9 cellular contexts compared by ENCODE assay signal in the genomic region with DNA sequence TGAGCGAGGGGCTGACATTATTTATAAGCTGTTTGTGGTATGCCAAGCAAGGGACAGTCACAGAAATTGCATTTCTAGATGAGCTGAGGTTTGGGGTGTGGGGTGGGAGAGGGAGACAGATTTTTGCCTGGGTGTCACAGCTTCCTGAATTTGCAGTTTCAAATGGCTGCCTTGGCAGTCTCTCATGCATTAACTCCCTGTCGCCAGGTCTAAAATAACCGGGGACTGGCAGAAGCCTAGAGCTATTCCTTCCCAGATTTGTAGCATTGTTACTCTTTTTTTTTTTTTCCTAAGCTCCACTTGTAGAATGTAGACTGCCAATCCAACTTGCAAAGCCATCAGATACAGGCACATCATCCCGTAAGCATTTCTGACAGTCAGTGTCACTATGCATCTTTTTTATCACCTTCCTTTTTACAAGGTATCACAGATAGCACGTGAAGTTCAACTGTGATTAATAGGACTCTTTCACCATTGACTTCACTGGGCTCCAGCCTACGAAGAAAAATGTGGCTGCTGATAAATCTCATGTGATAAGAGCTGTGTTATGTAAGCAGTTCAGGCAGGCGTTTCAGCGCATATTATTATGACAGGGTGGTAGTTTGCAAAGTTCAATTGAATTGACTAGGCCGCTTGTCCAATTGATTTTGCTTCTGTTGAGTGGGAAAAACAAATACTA.
"Had no signal": no experiment of that assay in that cellular context is flagged by ENCODE, and none has a peak within 500 bp of the region (broad histone marks: within the 10 kb centered on the region; RNA-seq: fewer than 3 reads in every experiment).

No MANE protein-coding gene starts in this region.

- H3K27ac ChIP-seq: epithelial cell of prostate, parathyroid adenoma, transverse colon had no signal

- H3K4me1 ChIP-seq: parathyroid adenoma, transverse colon had no signal

- H3K27me3 ChIP-seq: transverse colon had no signal

- DNase-seq: activated CD4-positive, alpha-beta T cell treated with anti-CD3 and anti-CD28 coated beads for 4 hours; activated naive CD4-positive, alpha-beta T cell treated with Interleukin-2 at 50 U/mL for 16 hours; activated naive CD8-positive, alpha-beta T cell treated with anti-CD3 and anti-CD28 coated beads, Interleukin-2, amount 50 U/mL, for 24 hours; effector memory CD8-positive, alpha-beta T cell; transverse colon had no signal

- H3K36me3 ChIP-seq: transverse colon had no signal

- H3K4me3 ChIP-seq: transverse colon had no signal

- ATAC-seq: activated naive CD8-positive, alpha-beta T cell treated with anti-CD3 and anti-CD28 coated beads, Interleukin-2, amount 50 U/mL, for 24 hours; effector memory CD8-positive, alpha-beta T cell; SK-N-SH treated with all-trans-retinoic acid at 6 μM for 48 hours; stimulated activated effector memory CD8-positive, alpha-beta T cell treated with anti-CD3 and anti-CD28 coated beads, Interleukin-12 subunit alpha, Interleukin-12 subunit beta, amount 100 ng/mL, for 72 hours had no signal
